ENCODE assay signal across 8 cellular contexts in the genomic region with DNA sequence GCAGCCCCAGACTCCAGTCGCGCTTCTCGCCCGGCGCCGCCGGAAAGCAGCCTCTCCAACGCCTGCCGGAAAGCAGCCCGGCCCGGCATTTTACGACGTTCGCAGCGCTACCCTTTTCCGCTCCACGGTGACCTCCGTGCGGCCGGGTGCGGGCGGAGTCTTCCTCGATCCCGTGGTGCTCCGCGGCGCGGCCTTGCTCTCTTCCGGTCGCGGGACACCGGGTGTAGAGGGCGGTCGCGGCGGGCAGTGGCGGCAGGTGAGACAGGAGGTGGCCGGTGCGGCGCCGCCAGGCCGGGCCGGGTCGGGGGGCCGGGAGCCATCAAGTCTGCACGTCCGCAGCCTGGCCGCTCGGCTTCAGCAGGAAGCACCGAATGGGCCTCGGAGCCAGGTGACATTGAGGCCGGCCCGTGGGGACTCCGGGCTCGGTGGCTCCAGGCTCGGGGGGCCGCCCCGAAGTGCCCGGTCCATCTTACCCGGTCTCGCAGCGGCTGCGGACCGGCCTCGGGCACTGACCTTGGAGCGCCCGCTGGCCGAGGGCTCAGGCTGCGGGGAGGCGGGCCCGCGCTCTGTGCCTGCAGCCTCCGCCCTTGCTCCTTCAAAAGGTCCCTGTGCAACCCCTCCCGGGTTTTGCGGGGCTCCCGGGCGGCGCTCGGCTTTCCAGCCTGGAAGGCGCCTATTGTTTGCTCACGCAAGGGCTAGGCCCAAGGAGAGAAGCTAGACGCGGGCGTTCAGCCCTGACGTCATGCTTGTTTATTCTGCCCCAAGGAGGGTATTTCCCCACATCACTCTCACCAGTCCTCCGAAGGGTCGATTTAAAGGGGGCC. TPM values are rescaled to one million over a fixed set of nuclear protein-coding genes. Genes with fewer than 3 reads are reported as not detected.
DNase-seq lines count a peak whose midpoint lies in the region; ATAC-seq, FAIRE-seq and TF ChIP-seq lines count a peak whose summit lies in the region.

A gene (plus strand): TSS at position 199 of the 824 bp plus-strand sequence. CDS start 1,511 bp downstream, outside the sequence.
A gene (minus strand): TSS at position 48 of the 824 bp plus-strand sequence. CDS start 249 bp downstream, outside the sequence.

- H3K4me1 Mint-ChIP-seq in activated CD4-positive, alpha-beta T cell treated with anti-CD3 and anti-CD28 coated beads for 36 hours: peaks cover 60% of the 10 kb centered on the region

- DNase-seq in BE2C: peak; percentile 96
- peak; percentile 96 for DNase-seq in GM19239 (ENCODE audit: insufficient read length, low spot score)
- peak; percentile 93 for DNase-seq in NCI-H510A treated with DMSO at 0.1 percent for 48 hours (lab: John Stamatoyannopoulos, UW)
- peak; percentile 97 for DNase-seq in activated CD4-positive, alpha-beta T cell treated with anti-CD3 and anti-CD28 coated beads for 36 hours
- DNase-seq in choroid plexus epithelial cell (ENCODE audit: low read depth): peak; percentile 94
- peak; percentile 74 for DNase-seq in kidney glomerular epithelial cell (lab: John Stamatoyannopoulos, UW)
- DNase-seq in stimulated activated CD4-positive, alpha-beta T cell treated with anti-CD3 and anti-CD28 coated beads, Interleukin-15, amount 100 ng/mL, for 48 hours (ENCODE audit: low read depth in 2 of 2): peak; percentile 84 to 93

- H3K27me3 ChIP-seq in BE2C: no peaks in the 10 kb centered on the region

- peak within 1 kb of the TSS; percentile 96 for H3K4me3 ChIP-seq in BE2C (ENCODE audit: low read depth, low read length)
- peak within 1 kb of the TSS; percentile 94 for H3K4me3 ChIP-seq in choroid plexus epithelial cell (ENCODE audit: low read depth, low read length)

- POLR2A ChIA-PET in activated CD4-positive, alpha-beta T cell treated with anti-CD3 and anti-CD28 coated beads for 36 hours (lab: Charles Lee): interaction anchor here (0.5 to 1.0 kb wide), 4 partner anchors 14 to 866 kb away, joined by 3 to 8 read pairs (median 4); no protein-coding TSS in a partner anchor

- TF ChIP-seq CTCF in BE2C (IDR thresholded peaks at IDR 0.05; ENCODE audit: low read depth, low read length) (no peak), choroid plexus epithelial cell (conservative IDR thresholded peaks at IDR 0.05; ENCODE audit: low read depth, low read length) (no peak)

- ATAC-seq in HG03442 (IDR thresholded peaks at IDR 0.05; ENCODE audit: unreplicated experiment): peak; percentile 85
- peak; percentile 95 for ATAC-seq in activated CD4-positive, alpha-beta T cell treated with anti-CD3 and anti-CD28 coated beads for 36 hours

- no peaks in the 10 kb centered on the region for H3K9me3 ChIP-seq in BE2C

- CTCF ChIA-PET in activated CD4-positive, alpha-beta T cell treated with anti-CD3 and anti-CD28 coated beads for 36 hours (lab: Charles Lee): interaction anchor here (1.0 kb wide), 1 partner anchor 224 kb away, joined by 3 read pairs; no protein-coding TSS in a partner anchor

- H3K27me3 Mint-ChIP-seq in activated CD4-positive, alpha-beta T cell treated with anti-CD3 and anti-CD28 coated beads for 36 hours: no peaks in the 10 kb centered on the region

- intact Hi-C loops in activated CD4-positive, alpha-beta T cell treated with anti-CD3 and anti-CD28 coated beads for 36 hours (cut with DNase I, micrococcal nuclease): loop anchor here in 1 of 2 experiments (1.0 to 2.0 kb wide), 6 partner anchors 100 to 756 kb away; a partner anchor contains a TSS

- H3K9me3 Mint-ChIP-seq in activated CD4-positive, alpha-beta T cell treated with anti-CD3 and anti-CD28 coated beads for 36 hours (ENCODE audit: low read depth): no peaks in the 10 kb centered on the region

- no peaks in the 10 kb centered on the region; the same call in 1 of the 2 replicates for H3K4me1 ChIP-seq in BE2C

- peak; percentile 87 for FAIRE-seq in GM19239 (lab: Jason Lieb, UNC)

- H3K36me3 Mint-ChIP-seq in activated CD4-positive, alpha-beta T cell treated with anti-CD3 and anti-CD28 coated beads for 36 hours (ENCODE audit: low read depth): peaks cover 65% of the 10 kb centered on the region

- H3K36me3 ChIP-seq in BE2C: peaks cover 63% of the 10 kb centered on the region

- H3K27ac Mint-ChIP-seq in activated CD4-positive, alpha-beta T cell treated with anti-CD3 and anti-CD28 coated beads for 36 hours: peak within 1 kb of the TSS; percentile 89

- peak within 1 kb of the TSS; percentile 85 for H3K4me3 Mint-ChIP-seq in activated CD4-positive, alpha-beta T cell treated with anti-CD3 and anti-CD28 coated beads for 36 hours

RNA-seq across cellular contexts. Expression of the first gene that starts in this region (rescaled TPM):
- 1,288 TPM for polyA plus RNA-seq in BE2C (2012; ENCODE audit: insufficient read depth, insufficient read length, low read depth)
- 100 to 1,000 TPM; 374 to 508 TPM for total RNA-seq in activated CD4-positive, alpha-beta T cell treated with anti-CD3 and anti-CD28 coated beads for 36 hours

RNA-seq across cellular contexts. Expression of the second gene that starts in this region (rescaled TPM):
- polyA plus RNA-seq in BE2C (2012; ENCODE audit: insufficient read depth, insufficient read length, low read depth): 133 TPM
- 10 to 100 TPM; 30.4 to 32.9 TPM for total RNA-seq in activated CD4-positive, alpha-beta T cell treated with anti-CD3 and anti-CD28 coated beads for 36 hours

Comparison
In these comparisons a context has a peak if more than half of its experiments do, and no peak if none do; other contexts are left out.
1. Peak in every context shown above with its lines: DNase-seq, ATAC-seq and H3K4me3 ChIP-seq.